1 cellular context compared by ENCODE assay signal in the genomic region with DNA sequence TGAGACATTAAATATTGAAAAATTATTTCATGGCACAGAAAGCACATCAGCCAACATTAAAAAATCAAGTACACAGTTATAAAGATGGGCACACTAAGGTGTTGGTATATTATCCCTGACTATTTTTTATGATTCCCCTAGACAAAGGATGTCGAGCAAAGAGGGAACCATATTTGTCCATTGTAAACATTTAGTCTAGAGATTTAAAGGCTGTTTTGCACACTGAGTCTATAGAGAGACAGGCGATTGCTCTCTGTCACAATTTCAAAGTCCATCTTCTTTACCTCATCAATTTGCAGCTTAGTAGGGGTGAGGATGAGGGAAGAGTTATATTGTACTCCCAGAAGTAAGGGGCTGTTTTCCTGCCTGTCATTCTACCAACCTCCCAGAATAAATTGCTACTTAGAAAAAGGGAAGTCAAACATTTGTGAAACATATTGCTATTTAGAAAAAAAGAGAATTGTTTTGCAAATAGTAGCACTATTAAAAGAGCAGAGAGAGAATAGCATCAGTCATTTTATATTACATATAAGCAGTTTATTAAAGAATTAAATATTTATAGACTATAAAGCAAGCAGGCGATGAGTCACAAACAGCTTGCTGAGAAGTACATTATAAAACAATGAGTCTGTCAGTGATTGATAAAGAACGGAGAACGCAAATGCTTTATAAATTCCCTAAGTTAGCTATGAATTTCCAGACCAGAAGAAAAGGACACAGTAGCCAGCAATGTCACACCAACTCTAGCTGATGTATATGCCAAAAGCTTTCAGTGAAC.
TF ChIP-seq lines count a peak whose summit lies in the region.

No MANE protein-coding gene starts in this region.

TF ChIP-seq in IMR-90, 13 proteins besides CTCF, POLR2A, EP300 and RAD21:
- TF ChIP-seq FOS (IDR thresholded peaks at IDR 0.05; ENCODE audit: low read depth, low read length) (no peak), CHD1 (IDR thresholded peaks at IDR 0.05; ENCODE audit: low read depth, low read length) (no peak), MAFK (IDR thresholded peaks at IDR 0.05; ENCODE audit: low read depth, low read length) (no peak), CEBPB (IDR thresholded peaks at IDR 0.05; ENCODE audit: low read depth, low read length) (no peak), MAZ (IDR thresholded peaks at IDR 0.05; ENCODE audit: borderline replicate concordance, low read depth, low read length) (no peak)
- TF ChIP-seq, protein P1, sequence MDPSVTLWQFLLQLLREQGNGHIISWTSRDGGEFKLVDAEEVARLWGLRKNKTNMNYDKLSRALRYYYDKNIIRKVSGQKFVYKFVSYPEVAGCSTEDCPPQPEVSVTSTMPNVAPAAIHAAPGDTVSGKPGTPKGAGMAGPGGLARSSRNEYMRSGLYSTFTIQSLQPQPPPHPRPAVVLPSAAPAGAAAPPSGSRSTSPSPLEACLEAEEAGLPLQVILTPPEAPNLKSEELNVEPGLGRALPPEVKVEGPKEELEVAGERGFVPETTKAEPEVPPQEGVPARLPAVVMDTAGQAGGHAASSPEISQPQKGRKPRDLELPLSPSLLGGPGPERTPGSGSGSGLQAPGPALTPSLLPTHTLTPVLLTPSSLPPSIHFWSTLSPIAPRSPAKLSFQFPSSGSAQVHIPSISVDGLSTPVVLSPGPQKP (IDR thresholded peaks at IDR 0.05; ENCODE audit: borderline replicate concordance, low read depth, low read length): no peak
